In the genomic region with DNA sequence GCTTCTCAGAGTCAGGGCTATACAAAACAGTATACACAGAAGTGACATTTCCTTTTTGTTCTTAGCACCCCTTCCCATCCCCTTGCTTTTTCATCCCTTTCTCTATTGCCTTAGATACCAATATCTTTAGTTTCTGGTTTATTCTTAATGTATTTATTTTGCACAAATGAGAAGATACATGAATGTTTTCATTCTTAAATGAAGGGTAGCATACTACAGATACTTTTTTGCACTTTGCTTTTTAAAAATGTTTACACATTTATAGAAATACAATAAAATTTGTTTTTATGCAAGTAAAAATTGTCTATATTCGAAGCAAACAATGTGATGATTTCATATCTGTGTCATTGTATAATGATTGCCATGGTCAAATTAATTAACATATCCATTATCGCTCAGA, we compare ENCODE assay signal across 9 cellular contexts. TPM values are rescaled to one million over a fixed set of nuclear protein-coding genes. Genes with fewer than 3 reads are reported as not detected.
"Had no signal": no experiment of that assay in that cellular context is flagged by ENCODE, and none has a peak within 500 bp of the region (broad histone marks: within the 10 kb centered on the region; RNA-seq: fewer than 3 reads in every experiment).

No MANE protein-coding gene starts in this region.

- FAIRE-seq: HTR-8/SVneo, K562 had no signal

- H3K27ac Mint-ChIP-seq: H9, HFFc6 had no signal

- H3K9ac ChIP-seq: GM23248 had no signal

- H3K4me3 Mint-ChIP-seq: H9, HFFc6 had no signal

- H3K9me3 Mint-ChIP-seq: HFFc6 had no signal

- DNase-seq: GM23248, GOT3, H9, HCEC 1CT, HFFc6, IMR-90 had no signal

- H3K4me1 Mint-ChIP-seq: H9 had no signal

- H3K4me3 ChIP-seq: GM23248, K562 had no signal

- ATAC-seq: K562 had no signal

- H3K27ac ChIP-seq: GM23248 had no signal

RNA-seq across cellular contexts. Expression of a gene that starts 33.1 kb away (rescaled TPM):
- total RNA-seq: GM23248, HFFc6, HT-29, IMR-90 had no signal
- polyA plus RNA-seq: GM23248, IMR-90 had no signal
